In genomic region chr20:6838181-6838826, GRCh38 we compare ENCODE assay signal across 12 cellular contexts.
A peak's percentile ranks its signal among the peaks of the same experiment; 100 is the strongest.
DNase-seq lines count a peak whose midpoint lies in the region; ATAC-seq lines count a peak whose summit lies in the region.
"Had no signal": no experiment of that assay in that cellular context is flagged by ENCODE, and none has a peak within 500 bp of the region (broad histone marks: within the 10 kb centered on the region; RNA-seq: fewer than 3 reads in every experiment).

No MANE protein-coding gene starts in this region.

- H3K4me3 ChIP-seq in mesendoderm (ENCODE audit: low read length): no peak overlapping the region

- H3K36me3 ChIP-seq in mesendoderm (ENCODE audit: control insufficient read depth, insufficient read depth, low read length): no peaks in the 10 kb centered on the region

- H2BK15ac ChIP-seq in mesendoderm (replicated peaks; ENCODE audit: low read depth): no peak overlapping the region

- no peaks in the 10 kb centered on the region for H3K27me3 ChIP-seq in mesendoderm (ENCODE audit: insufficient read depth, low read length, poor library complexity)

- DNase-seq in OCI-M1 (lab: John Stamatoyannopoulos, UW) (peak; percentile 7), mesendoderm (no peak), KG1 (lab: John Stamatoyannopoulos, UW) (no peak), NCI-H1092 treated with DMSO at 0.1 percent for 48 hours (lab: John Stamatoyannopoulos, UW) (no peak), mucosa of gallbladder (ENCODE audit: low spot score) (no peak)
- DNase-seq: activated CD4-positive, alpha-beta T cell treated with anti-CD3 and anti-CD28 coated beads, Interleukin-2, amount 50 U/mL, for 4 hours; activated naive CD4-positive, alpha-beta T cell; CD4-positive, alpha-beta memory T cell; stimulated activated CD4-positive, alpha-beta T cell treated with anti-CD3 and anti-CD28 coated beads, Interleukin-15, amount 100 ng/mL, for 24 hours; SW 1271 had no signal

- H3K4ac ChIP-seq in mesendoderm (ENCODE audit: low read depth, low read length): peak overlapping the region; percentile 79

- no peak overlapping the region for H4K5ac ChIP-seq in mesendoderm (ENCODE audit: low read length)

- H3K4me1 ChIP-seq in mesendoderm (ENCODE audit: control insufficient read depth, low read depth, low read length): no peaks in the 10 kb centered on the region

- H3K18ac ChIP-seq in mesendoderm (ENCODE audit: low read length): peak overlapping the region; percentile 70

- no peak overlapping the region for H3K4me2 ChIP-seq in mesendoderm (ENCODE audit: low read length)

- H3K56ac ChIP-seq in mesendoderm (ENCODE audit: low read length): no peak overlapping the region

- no peak overlapping the region for H2AK5ac ChIP-seq in mesendoderm (ENCODE audit: low read length)

- no peak overlapping the region for H3K23ac ChIP-seq in mesendoderm (ENCODE audit: low read length)

- H3K79me2 ChIP-seq in mesendoderm (ENCODE audit: control insufficient read depth, insufficient read depth, low read length): no peaks in the 10 kb centered on the region

- no peak overlapping the region for H3K9ac ChIP-seq in mesendoderm (ENCODE audit: low read length)

- H2BK120ac ChIP-seq in mesendoderm (ENCODE audit: low read depth, low read length): no peak overlapping the region

- no peak overlapping the region for H4K8ac ChIP-seq in mesendoderm (ENCODE audit: low read depth, low read length)

- no peaks in the 10 kb centered on the region for H3K79me1 ChIP-seq in mesendoderm (ENCODE audit: low read length)

- ATAC-seq in GM19023 (IDR thresholded peaks at IDR 0.05; ENCODE audit: unreplicated experiment) (peak; percentile 69), HG03175 (IDR thresholded peaks at IDR 0.05; ENCODE audit: unreplicated experiment) (peak; percentile 61)

- WGBS in mesendoderm (ENCODE audit: extremely low coverage, insufficient coverage, low lambda C conversion rate): no CpG with 5 or more reads among the region's 11 CpGs

- no peak overlapping the region for H3K27ac ChIP-seq in mesendoderm (ENCODE audit: low read depth, low read length)

- H2BK5ac ChIP-seq in mesendoderm (ENCODE audit: low read length): no peak overlapping the region
